In the genomic region with DNA sequence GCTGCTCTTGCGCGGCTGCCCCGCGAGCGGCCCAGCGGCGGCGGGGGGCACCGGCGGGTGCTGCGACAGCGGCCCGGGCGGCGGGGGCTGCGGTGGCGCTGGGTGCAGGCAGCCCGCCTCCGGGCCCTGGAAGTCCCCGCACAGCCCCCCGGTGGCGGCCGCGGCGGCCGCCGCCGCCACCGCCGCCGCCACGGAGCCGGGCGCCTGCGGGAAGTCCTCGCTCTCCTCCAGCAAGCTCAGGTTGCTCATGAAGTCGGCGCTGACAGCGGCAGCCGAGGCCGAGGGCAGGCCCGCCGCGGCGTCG, we compare ENCODE assay signal across 7 cellular contexts.
A peak's percentile ranks its signal among the peaks of the same experiment; 100 is the strongest.
DNase-seq lines count a peak whose midpoint lies in the region; ATAC-seq and TF ChIP-seq lines count a peak whose summit lies in the region.

No MANE protein-coding gene starts in this region.

- ATAC-seq in HG03066 (IDR thresholded peaks at IDR 0.05; ENCODE audit: low read depth, unreplicated experiment) = peak; percentile 1

- in situ Hi-C loops in GM13977 (cut with MboI; ENCODE audit: low pct_unique_long_range_greater_than_20kb, low sequenced_read_pairs, unreplicated experiment) = no loop called here

- TF ChIP-seq CTCF in GM13977 (IDR thresholded peaks at IDR 0.05; ENCODE audit: extremely low read depth, insufficient read depth, missing control alignments) = no peak

- H3K4me3 ChIP-seq in skeletal muscle cell (ENCODE audit: low read depth, low read length) = peak overlapping the region; percentile 65

- DNase-seq in GM13977 (ENCODE audit: low spot score) = peak; percentile 64
- DNase-seq in activated T-cell treated with anti-CD3 and anti-CD28 coated beads for 1 hour (ENCODE audit: low read depth) = peak; percentile 22
- peak; percentile 12 for DNase-seq in fibroblast of gingiva (ENCODE audit: low read depth)
- no peak for DNase-seq in skeletal muscle cell (ENCODE audit: low read depth)
- no peak for DNase-seq in GF-D8 (lab: John Stamatoyannopoulos, UW)
- DNase-seq in NCI-H2171 treated with DMSO at 0.1 percent for 48 hours (lab: John Stamatoyannopoulos, UW) = no peak

Comparison
In these comparisons a context has a peak if more than half of its experiments do, and no peak if none do; other contexts are left out.
1. DNase-seq: peak in GM13977 (single experiment), activated T-cell treated with anti-CD3 and anti-CD28 coated beads for 1 hour (single experiment) and fibroblast of gingiva (single experiment); none in skeletal muscle cell (single experiment), GF-D8 (single experiment) and NCI-H2171 treated with DMSO at 0.1 percent for 48 hours (single experiment).